Comparison of ENCODE assay signal across 1 cellular context in genomic region chr1:22788298-22788697, GRCh38.
TF ChIP-seq lines count a peak whose summit lies in the region.

No MANE protein-coding gene starts in this region.

TF ChIP-seq in H1, 55 proteins besides CTCF, POLR2A, EP300 and RAD21:
- TF ChIP-seq EGR1 (IDR thresholded peaks at IDR 0.05; ENCODE audit: borderline replicate concordance, low read depth, low read length): no peak
